21 cellular contexts compared by ENCODE assay signal in the genomic region with DNA sequence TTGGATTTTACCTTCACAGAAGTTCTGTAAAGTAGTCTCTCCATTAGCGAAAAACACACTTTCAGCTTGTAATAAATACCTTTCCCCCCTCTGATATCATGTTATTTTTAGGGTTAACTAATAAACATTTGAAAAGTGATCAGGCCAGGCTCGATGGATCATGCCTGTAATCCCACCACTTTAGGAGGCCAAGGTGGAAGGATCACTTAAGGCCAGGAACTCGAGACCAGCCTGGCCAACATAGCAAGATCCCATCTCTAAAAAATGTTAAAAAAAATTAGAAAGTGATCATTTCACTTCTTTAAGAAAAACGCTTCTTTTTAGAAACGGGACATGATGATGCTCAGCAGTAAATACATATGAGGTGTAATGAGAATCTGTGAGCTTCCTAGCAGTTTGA. TPM values are rescaled to one million over a fixed set of nuclear protein-coding genes. Genes with fewer than 3 reads are reported as not detected.
DNase-seq lines count a peak whose midpoint lies in the region; ATAC-seq, FAIRE-seq and TF ChIP-seq lines count a peak whose summit lies in the region.
"Had no signal": no experiment of that assay in that cellular context is flagged by ENCODE, and none has a peak within 500 bp of the region (broad histone marks: within the 10 kb centered on the region; RNA-seq: fewer than 3 reads in every experiment).

No MANE protein-coding gene starts in this region.

- POLR2A ChIA-PET in K562 (lab: Yijun Ruan, JAX) (no interaction called here), A673 (lab: Charles Lee; ENCODE audit: low non-redundant PET) (interaction anchor here (0.6 kb wide), 1 partner anchor 809 kb away, joined by 4 read pairs; a partner anchor contains a TSS)

- no peaks in the 10 kb centered on the region for H4K20me1 ChIP-seq in K562 (replicated peaks; ENCODE audit: control insufficient read depth, insufficient read depth, low read length)

- no TSS peak for BruUV-seq in K562 (replicated peaks; lab: Mats Ljungman, UMichigan)
- no TSS peak for BruUV-seq in A673 (replicated peaks; lab: Mats Ljungman, UMichigan)

- peak overlapping the region; percentile 33; the same call in 1 of the 2 replicates for H3K4me2 ChIP-seq in K562 (ENCODE audit: insufficient read depth, low read length)

- H3K4me1 ChIP-seq in K562 (replicated peaks in 1 of 2; ENCODE audit: control insufficient read depth in 2 of 2, insufficient read depth in 2 of 2, low read length in 2 of 2), result peaks cover 5 to 15% of the 10 kb centered on the region in 2 experiments; a peak in 4 of 5 replicates
- H3K4me1 ChIP-seq in kidney (ENCODE audit: control insufficient read depth in 1 of 2, insufficient read depth in 1 of 2, low read depth in 1 of 2, low read length in 2 of 2), result peaks cover 22 to 23% of the 10 kb centered on the region in 2 donors
- peaks cover 25 to 35% of the 10 kb centered on the region in 2 donors for H3K4me1 ChIP-seq in thyroid gland
- H3K4me1 ChIP-seq in A673 (ENCODE audit: insufficient read depth, low read length, poor library complexity, severe bottlenecking), result peaks cover 4% of the 10 kb centered on the region

- TF ChIP-seq POLR2A in K562 (conservative IDR thresholded peaks at IDR 0.05), result no peak
- TF ChIP-seq POLR2A in thyroid gland (IDR thresholded peaks at IDR 0.05), result no peak

- no peak for TF ChIP-seq EP300 in K562 (IDR thresholded peaks at IDR 0.05; ENCODE audit: low read length)

- H3K79me2 ChIP-seq in K562 (ENCODE audit: control insufficient read depth, insufficient read depth, low read length), result peaks cover 24% of the 10 kb centered on the region

- in situ Hi-C loops in K562 (cut with MboI), result no loop called here

- CTCF ChIA-PET in K562 (lab: Yijun Ruan, JAX; ENCODE audit: low intra/inter-chr PET ratio) (no interaction called here), A673 (lab: Charles Lee) (no interaction called here)

- no peak for TF ChIP-seq RAD21 in K562 (CRISPR knock-in tag; conservative IDR thresholded peaks at IDR 0.05 in 1 of 2, IDR thresholded peaks at IDR 0.05 in 1 of 2)

- peak overlapping the region; percentile 66 for H3K4me3 ChIP-seq in MG63
- peak overlapping the region; percentile 60; the same call in 1 of the 2 replicates for H3K4me3 ChIP-seq in K562
- H3K4me3 ChIP-seq in kidney (ENCODE audit: low read length in 2 of 2), result peak overlapping the region; percentile 90 to 93
- no peak overlapping the region for H3K4me3 ChIP-seq in thyroid gland (replicated peaks in 1 of 3)
- no peak overlapping the region for H3K4me3 ChIP-seq in A673 (ENCODE audit: low read depth, low read length, poor library complexity, severe bottlenecking)
- H3K4me3 ChIP-seq: pancreas had no signal

- WGBS in K562 (ENCODE audit: insufficient coverage, low coverage, missing lambda C conversion rate), result 40% methylated on average over 5 of the region's 5 CpGs
- 95 to 96% methylated on average over 5 of the region's 5 CpGs for WGBS in thyroid gland, 2 donors

- H3K27ac ChIP-seq in K562 (ENCODE audit: extremely low read depth, low read depth, low read length) (no peak overlapping the region), kidney (ENCODE audit: low read depth in 2 of 2, low read length in 2 of 2) (peak overlapping the region; percentile 83 to 87), thyroid gland (peak overlapping the region in 2 of 3 donors; percentile 17 to 45), A673 (ENCODE audit: low read depth, low read length, poor library complexity, severe bottlenecking) (no peak overlapping the region)

- H3K9me3 ChIP-seq in MG63, result no peaks in the 10 kb centered on the region
- H3K9me3 ChIP-seq in K562 (replicated peaks; ENCODE audit: control insufficient read depth, insufficient read depth, low read depth, low read length), result no peaks in the 10 kb centered on the region
- no peaks in the 10 kb centered on the region for H3K9me3 ChIP-seq in kidney (ENCODE audit: control insufficient read depth in 1 of 2, low read length in 2 of 2)
- H3K9me3 ChIP-seq in thyroid gland, result no peaks in the 10 kb centered on the region
- no peaks in the 10 kb centered on the region for H3K9me3 ChIP-seq in A673 (ENCODE audit: low read depth, low read length, poor library complexity, severe bottlenecking)
- H3K9me3 ChIP-seq: pancreas had no signal

- intact Hi-C loops in K562 (cut with micrococcal nuclease) (loop anchor here (2.0 to 5.0 kb wide), 2 partner anchors 52 to 138 kb away; a partner anchor contains a TSS), kidney (cut with DNase I) (no loop called here), thyroid gland (cut with DNase I) (loop anchor here (10.0 kb wide), 1 partner anchor 50 kb away; no protein-coding TSS in a partner anchor), A673 (cut with micrococcal nuclease; ENCODE audit: unreplicated experiment) (no loop called here)

- H3K27me3 ChIP-seq in MG63, result no peaks in the 10 kb centered on the region
- no peaks in the 10 kb centered on the region for H3K27me3 ChIP-seq in K562 (ENCODE audit: control insufficient read depth in 2 of 2, insufficient read depth in 2 of 2, low read length in 2 of 2)
- H3K27me3 ChIP-seq in thyroid gland, result no peaks in the 10 kb centered on the region
- no peaks in the 10 kb centered on the region for H3K27me3 ChIP-seq in A673 (replicated peaks; ENCODE audit: insufficient read depth, low read depth, low read length, poor library complexity)
- H3K27me3 ChIP-seq: pancreas had no signal

- DNase-seq in MG63, result no peak
- no peak for DNase-seq in K562 (ENCODE audit: extremely low read depth in 1 of 4, low spot score in 3 of 4)
- DNase-seq in kidney, result no peak
- DNase-seq in thyroid gland, result no peak
- DNase-seq in A673 (ENCODE audit: low spot score), result no peak
- no peak for DNase-seq in omental fat pad (ENCODE audit: low spot score)
- DNase-seq in Kasumi-1 (lab: John Stamatoyannopoulos, UW), result no peak
- DNase-seq: activated CD4-positive, alpha-beta memory T cell treated with anti-CD3 and anti-CD28 coated beads for 36 hours; activated effector memory CD4-positive, alpha-beta T cell treated with Interleukin-2 at 50 U/mL for 16 hours; CD4-positive, alpha-beta memory T cell; DMS 273 treated with DMSO at 0.1 percent for 48 hours; naive B cell; NCI-H1694; NCI-H748 treated with DMSO at 0.1 percent for 48 hours; stimulated activated CD4-positive, alpha-beta T cell treated with anti-CD3 and anti-CD28 coated beads, Interleukin-15, amount 100 ng/mL, for 24 hours; T-helper 9 cell had no signal

- no peak for ATAC-seq in K562
- ATAC-seq in omental fat pad (ENCODE audit: low FRiP score), result no peak
- ATAC-seq: right cardiac atrium had no signal

- FAIRE-seq in K562 (lab: Jason Lieb, UNC), result no peak
- FAIRE-seq in kidney (lab: Jason Lieb, UNC), result no peak
- FAIRE-seq: bronchial epithelial cell, H54, islet of Langerhans, pancreas had no signal

- TF ChIP-seq CTCF in K562 (IDR thresholded peaks at IDR 0.05 in 2 of 3, conservative IDR thresholded peaks at IDR 0.05 in 1 of 3; ENCODE audit: insufficient read depth in 2 of 3, low read depth in 1 of 3, low read length in 3 of 3), result no peak
- TF ChIP-seq CTCF in kidney (IDR thresholded peaks at IDR 0.05; ENCODE audit: borderline replicate concordance, extremely low read depth, insufficient read depth), result no peak
- no peak for TF ChIP-seq CTCF in thyroid gland (IDR thresholded peaks at IDR 0.05)
- TF ChIP-seq CTCF in A673 (conservative IDR thresholded peaks at IDR 0.05; ENCODE audit: low read depth, low read length), result no peak
- TF ChIP-seq CTCF in omental fat pad (IDR thresholded peaks at IDR 0.05), result no peak

- H3K36me3 ChIP-seq in MG63 (no peaks in the 10 kb centered on the region), K562 (ENCODE audit: control insufficient read depth, insufficient read depth, low read length) (peaks cover 11% of the 10 kb centered on the region; the same call in 1 of the 3 replicates), kidney (ENCODE audit: control insufficient read depth in 1 of 2, insufficient read depth in 2 of 2, low read length in 2 of 2) (no peaks in the 10 kb centered on the region), thyroid gland (no peaks in the 10 kb centered on the region), A673 (ENCODE audit: insufficient read depth, low read length, poor library complexity, severe bottlenecking) (peaks cover 5% of the 10 kb centered on the region)
- H3K36me3 ChIP-seq: pancreas had no signal

- H3K9ac ChIP-seq in K562 (ENCODE audit: insufficient read depth in 1 of 2, low read depth in 2 of 2, low read length in 2 of 2) (no peak overlapping the region; a peak in 2 of 4 replicates), kidney (ENCODE audit: low read length in 2 of 2) (peak overlapping the region in 1 of 2 donors; percentile 84)

- no peak overlapping the region for H2AFZ ChIP-seq in K562 (ENCODE audit: low read depth, low read length)

- no peaks in the 10 kb centered on the region for H3K9me1 ChIP-seq in K562 (ENCODE audit: control insufficient read depth, insufficient read depth, low read length)

TF ChIP-seq in K562, 482 proteins besides CTCF, POLR2A, EP300 and RAD21 (continues in another document):
- no peak for TF ChIP-seq ZNF174 (CRISPR knock-in tag; IDR thresholded peaks at IDR 0.05)

RNA-seq across cellular contexts. Expression of a gene that starts 2.0 kb away (rescaled TPM):
- total RNA-seq in MG63 (2014; rRNA removed; shearing (Covaris generic); ENCODE audit: low replicate concordance), result 4.7 and 15.2 TPM in 2 replicates
- 6.0 and 29.9 TPM in 2 replicates for total RNA-seq in K562 (2011; cell fraction: chromatin; rRNA removed; ENCODE audit: low replicate concordance)
- total RNA-seq in K562 (2011; cell fraction: nucleolus; rRNA removed), result 6.5 and 7.5 TPM in 2 replicates
- total RNA-seq in K562 (2011; cell fraction: nucleoplasm; rRNA removed), result 8.9 and 12.5 TPM in 2 replicates
- total RNA-seq in K562 (2014; rRNA removed) (11.1 and 18.1 TPM in 2 replicates), K562 (2014; rRNA removed; fragmentation: Illumina TruSeq; extraction: Trizol) (6.2 and 8.5 TPM in 2 replicates), K562 (2015; rRNA removed; fragmentation: Illumina TruSeq; extraction: Trizol) (9.0 and 10.7 TPM in 2 replicates), K562 (2021) (7.3 and 7.5 TPM in 2 replicates), kidney (60.0 TPM), thyroid gland (10 to 100 TPM; 18.6 to 37.9 (median 35.5) TPM), A673 (2021) (8.7 and 11.3 TPM in 2 replicates), omental fat pad (10 to 100 TPM; 27.7 to 44.3 (median 36.7) TPM)
- polyA plus RNA-seq in K562 (2011; rRNA removed) (9.3 and 11.5 TPM in 2 replicates), K562 (2014; fragmentation: Illumina TruSeq; extraction: Trizol) (3.7 and 35.0 TPM in 2 replicates), K562 (2014; fragmentation: Nextera tagmentation; extraction: Ambion mirVana) (1 to 10 TPM; 2.3 to 4.8 TPM), K562 (2014; rRNA removed) (4.4 and 6.9 TPM in 2 replicates), kidney (ENCODE audit: insufficient read depth, low read depth, low replicate concordance) (17.9 TPM)
- polyA plus RNA-seq in K562 (2011; cell fraction: cytosol; rRNA removed), result 1.9 and 2.1 TPM in 2 replicates
- polyA plus RNA-seq in K562 (2011; cell fraction: nucleus; rRNA removed), result 3.6 and 5.4 TPM in 2 replicates
- 1.3 and 4.8 TPM in 2 replicates for polyA plus RNA-seq in K562 (2012)
- 6.8 and 9.4 TPM in 2 replicates for polyA minus RNA-seq in K562 (2011; rRNA and poly(A)+ RNA removed)
- polyA minus RNA-seq in K562 (2011; cell fraction: cytosol; rRNA and poly(A)+ RNA removed), result 9.6 and 10.1 TPM in 2 replicates
- polyA minus RNA-seq in K562 (2011; cell fraction: nucleus; rRNA and poly(A)+ RNA removed), result 11.1 and 29.4 TPM in 2 replicates

Comparison
In these comparisons a context has a peak if more than half of its experiments do, and no peak if none do; other contexts are left out.
1. H3K4me3 ChIP-seq: peak in MG63 (single experiment), K562 (single experiment) and kidney (2 of 2); none in thyroid gland (0 of 3) and A673 (single experiment).
2. H3K27ac ChIP-seq: peak in kidney (2 of 2) and thyroid gland (2 of 3); none in K562 (single experiment) and A673 (single experiment).
3. intact Hi-C loops: an anchor here in K562 (2.0 to 5.0 kb wide) and thyroid gland (10.0 kb wide); none called in kidney and A673.